ENCODE assay signal across 27 cellular contexts in the genomic region with DNA sequence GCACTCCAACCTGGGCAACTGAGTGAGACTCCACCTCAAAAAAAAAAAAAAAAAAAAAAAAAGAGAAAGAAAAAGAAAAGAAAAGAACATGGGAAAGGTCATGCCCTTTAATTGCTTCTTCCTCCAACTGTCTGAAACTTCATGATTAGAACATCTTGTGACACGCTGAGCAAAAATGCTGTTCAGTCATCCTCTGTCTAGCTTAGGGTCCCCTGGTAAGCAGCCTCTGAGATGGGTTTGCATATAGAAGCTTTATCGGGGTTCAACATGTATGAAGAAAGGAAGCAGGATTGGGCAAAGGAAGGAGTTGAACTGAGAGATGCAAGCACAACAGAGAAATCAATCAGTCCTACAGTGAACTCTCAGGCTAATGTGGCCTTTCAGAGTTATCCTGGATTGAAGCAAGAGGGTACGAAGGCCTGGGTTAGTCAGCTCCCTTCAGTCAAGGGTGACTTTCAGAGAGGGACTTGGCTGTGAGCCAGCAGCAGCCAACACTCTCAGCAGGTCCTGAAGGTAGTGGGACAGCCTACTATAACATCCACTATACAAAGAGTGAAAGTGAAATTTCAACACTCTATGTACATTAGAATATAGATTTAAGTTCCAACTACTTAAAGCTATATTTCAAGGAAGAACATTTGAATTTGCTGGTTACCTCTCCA. TPM values are rescaled to one million over a fixed set of nuclear protein-coding genes. Genes with fewer than 3 reads are reported as not detected.
A peak's percentile ranks its signal among the peaks of the same experiment; 100 is the strongest.
DNase-seq lines count a peak whose midpoint lies in the region; ATAC-seq and TF ChIP-seq lines count a peak whose summit lies in the region.
"Had no signal": no experiment of that assay in that cellular context is flagged by ENCODE, and none has a peak within 500 bp of the region (broad histone marks: within the 10 kb centered on the region; RNA-seq: fewer than 3 reads in every experiment).

No MANE protein-coding gene starts in this region.

- CTCF ChIA-PET in activated CD8-positive, alpha-beta T cell treated with anti-CD3 and anti-CD28 coated beads for 36 hours (lab: Charles Lee): no interaction called here
- CTCF ChIA-PET in activated CD8-positive, alpha-beta T cell treated with anti-CD3 and anti-CD28 coated beads, Interleukin-2, amount 10 ng/mL, durations not matched to agents 7 days and 5 days (lab: Charles Lee): no interaction called here
- CTCF ChIA-PET in A673 (lab: Charles Lee): no interaction called here

- H3K4me3 Mint-ChIP-seq in activated CD8-positive, alpha-beta T cell treated with anti-CD3 and anti-CD28 coated beads for 36 hours: no peak overlapping the region
- H3K4me3 Mint-ChIP-seq in activated CD8-positive, alpha-beta T cell treated with anti-CD3 and anti-CD28 coated beads, Interleukin-2, amount 10 ng/mL, durations not matched to agents 7 days and 5 days: no peak overlapping the region
- H3K4me3 Mint-ChIP-seq: brain; nephron progenitor cell; T-helper 2 cell treated with Interferon-gamma antibody and Interleukin-4, amounts not matched to agents 5 μg/mL and 100 μg/mL, for 36 hours had no signal

- TF ChIP-seq CTCF in activated CD8-positive, alpha-beta T cell treated with anti-CD3 and anti-CD28 coated beads for 36 hours (IDR thresholded peaks at IDR 0.05): no peak
- TF ChIP-seq CTCF in thyroid gland (IDR thresholded peaks at IDR 0.05): no peak
- no peak for TF ChIP-seq CTCF in A673 (conservative IDR thresholded peaks at IDR 0.05; ENCODE audit: low read depth, low read length)

- H3K4me1 ChIP-seq in right cardiac atrium (ENCODE audit: control insufficient read depth, insufficient read depth, low read length): peaks cover 2% of the 10 kb centered on the region
- H3K4me1 ChIP-seq in thyroid gland: no peaks in the 10 kb centered on the region
- no peaks in the 10 kb centered on the region for H3K4me1 ChIP-seq in A673 (ENCODE audit: insufficient read depth, low read length, poor library complexity, severe bottlenecking)

- peak; percentile 4 for DNase-seq in activated CD8-positive, alpha-beta T cell treated with anti-CD3 and anti-CD28 coated beads for 36 hours
- no peak for DNase-seq in activated CD8-positive, alpha-beta T cell treated with anti-CD3 and anti-CD28 coated beads, Interleukin-2, amount 10 ng/mL, durations not matched to agents 7 days and 5 days
- DNase-seq in OCI-M1 (lab: John Stamatoyannopoulos, UW): peak; percentile 3
- peak; percentile 22 to 66 (median 62) for DNase-seq in right cardiac atrium
- peak; percentile 59 to 62 for DNase-seq in thyroid gland
- no peak for DNase-seq in A673 (ENCODE audit: low spot score)
- DNase-seq: activated CD4-positive, alpha-beta T cell treated with anti-CD3 and anti-CD28 coated beads for 4 hours; activated naive CD4-positive, alpha-beta T cell; activated T-cell treated with anti-CD3 and anti-CD28 coated beads, Interleukin-2, amount 50 U/mL, for 48 hours; C1 segment of cervical spinal cord; COR-L47; DMS79 treated with DMSO at 0.1 percent for 48 hours; dorsolateral prefrontal cortex; GF-D8; HCEC 1CT; islet precursor cell; mammary epithelial cell; NCI-H1436 treated with DMSO at 0.1 percent for 48 hours; NCI-H2171; NCI-H526; nephron progenitor cell; stimulated activated CD4-positive, alpha-beta T cell treated with anti-CD3 and anti-CD28 coated beads, Interleukin-2, amount 100 ng/mL, for 48 hours; trophoblast cell had no signal

- H3K4me3 ChIP-seq in right cardiac atrium (ENCODE audit: low read length) (no peak overlapping the region), thyroid gland (replicated peaks in 1 of 3) (no peak overlapping the region), A673 (ENCODE audit: low read depth, low read length, poor library complexity, severe bottlenecking) (no peak overlapping the region)
- H3K4me3 ChIP-seq: dorsolateral prefrontal cortex had no signal

- no peaks in the 10 kb centered on the region for H3K36me3 Mint-ChIP-seq in activated CD8-positive, alpha-beta T cell treated with anti-CD3 and anti-CD28 coated beads for 36 hours (ENCODE audit: low read depth)
- H3K36me3 Mint-ChIP-seq in activated CD8-positive, alpha-beta T cell treated with anti-CD3 and anti-CD28 coated beads, Interleukin-2, amount 10 ng/mL, durations not matched to agents 7 days and 5 days (ENCODE audit: low read depth): no peaks in the 10 kb centered on the region
- H3K36me3 Mint-ChIP-seq: brain had no signal

- H3K27me3 ChIP-seq in right cardiac atrium (ENCODE audit: control insufficient read depth, insufficient read depth) (no peaks in the 10 kb centered on the region), thyroid gland (no peaks in the 10 kb centered on the region), A673 (replicated peaks; ENCODE audit: insufficient read depth, low read depth, low read length, poor library complexity) (peaks cover 3% of the 10 kb centered on the region)

- H3K36me3 ChIP-seq in thyroid gland: no peaks in the 10 kb centered on the region
- no peaks in the 10 kb centered on the region for H3K36me3 ChIP-seq in A673 (ENCODE audit: insufficient read depth, low read length, poor library complexity, severe bottlenecking)

- no peaks in the 10 kb centered on the region for H3K9me3 Mint-ChIP-seq in activated CD8-positive, alpha-beta T cell treated with anti-CD3 and anti-CD28 coated beads for 36 hours
- no peaks in the 10 kb centered on the region for H3K9me3 Mint-ChIP-seq in activated CD8-positive, alpha-beta T cell treated with anti-CD3 and anti-CD28 coated beads, Interleukin-2, amount 10 ng/mL, durations not matched to agents 7 days and 5 days (ENCODE audit: insufficient read depth)

- 83% methylated on average over 3 of the region's 3 CpGs for WGBS in right cardiac atrium
- 71 to 81% methylated on average over 3 of the region's 3 CpGs for whole genome bisulfite sequencing in thyroid gland, 2 donors

- TF ChIP-seq POLR2A in thyroid gland (IDR thresholded peaks at IDR 0.05): no peak

- H3K9me3 ChIP-seq in right cardiac atrium (ENCODE audit: control insufficient read depth, low read length) (no peaks in the 10 kb centered on the region), thyroid gland (no peaks in the 10 kb centered on the region), A673 (ENCODE audit: low read depth, low read length, poor library complexity, severe bottlenecking) (no peaks in the 10 kb centered on the region)

- POLR2A ChIA-PET in activated CD8-positive, alpha-beta T cell treated with anti-CD3 and anti-CD28 coated beads for 36 hours (lab: Charles Lee): no interaction called here
- POLR2A ChIA-PET in activated CD8-positive, alpha-beta T cell treated with anti-CD3 and anti-CD28 coated beads, Interleukin-2, amount 10 ng/mL, durations not matched to agents 7 days and 5 days (lab: Charles Lee): no interaction called here
- POLR2A ChIA-PET in A673 (lab: Charles Lee; ENCODE audit: low non-redundant PET): no interaction called here

- intact Hi-C loops in activated CD8-positive, alpha-beta T cell treated with anti-CD3 and anti-CD28 coated beads for 36 hours (cut with micrococcal nuclease): no loop called here
- intact Hi-C loops in right cardiac atrium (cut with DNase I) (no loop called here), thyroid gland (cut with DNase I) (no loop called here), A673 (cut with micrococcal nuclease; ENCODE audit: unreplicated experiment) (no loop called here)

- no peaks in the 10 kb centered on the region for H3K4me1 Mint-ChIP-seq in activated CD8-positive, alpha-beta T cell treated with anti-CD3 and anti-CD28 coated beads for 36 hours (ENCODE audit: low read depth)
- H3K4me1 Mint-ChIP-seq in activated CD8-positive, alpha-beta T cell treated with anti-CD3 and anti-CD28 coated beads, Interleukin-2, amount 10 ng/mL, durations not matched to agents 7 days and 5 days (ENCODE audit: low read depth): no peaks in the 10 kb centered on the region
- H3K4me1 Mint-ChIP-seq: nephron progenitor cell had no signal

- peaks cover 5% of the 10 kb centered on the region for H3K27me3 Mint-ChIP-seq in activated CD8-positive, alpha-beta T cell treated with anti-CD3 and anti-CD28 coated beads for 36 hours
- H3K27me3 Mint-ChIP-seq in activated CD8-positive, alpha-beta T cell treated with anti-CD3 and anti-CD28 coated beads, Interleukin-2, amount 10 ng/mL, durations not matched to agents 7 days and 5 days (ENCODE audit: low read depth): no peaks in the 10 kb centered on the region

- no TSS peak for BruUV-seq in A673 (replicated peaks; lab: Mats Ljungman, UMichigan)

- H3K27ac ChIP-seq in right cardiac atrium (ENCODE audit: low read length) (peak overlapping the region; percentile 36), thyroid gland (no peak overlapping the region), A673 (ENCODE audit: low read depth, low read length, poor library complexity, severe bottlenecking) (no peak overlapping the region)
- H3K27ac ChIP-seq: dorsolateral prefrontal cortex had no signal

- no peak overlapping the region for H3K27ac Mint-ChIP-seq in activated CD8-positive, alpha-beta T cell treated with anti-CD3 and anti-CD28 coated beads for 36 hours
- H3K27ac Mint-ChIP-seq in activated CD8-positive, alpha-beta T cell treated with anti-CD3 and anti-CD28 coated beads, Interleukin-2, amount 10 ng/mL, durations not matched to agents 7 days and 5 days: no peak overlapping the region
- H3K27ac Mint-ChIP-seq: brain; nephron progenitor cell; T-helper 2 cell treated with Interferon-gamma antibody and Interleukin-4, amounts not matched to agents 5 μg/mL and 100 μg/mL, for 36 hours had no signal

- ATAC-seq in activated CD8-positive, alpha-beta T cell treated with anti-CD3 and anti-CD28 coated beads for 36 hours: no peak
- no peak for ATAC-seq in activated CD8-positive, alpha-beta T cell treated with anti-CD3 and anti-CD28 coated beads, Interleukin-2, amount 10 ng/mL, durations not matched to agents 7 days and 5 days
- peak; percentile 31 to 47 for ATAC-seq in right cardiac atrium
- ATAC-seq in HG02798 (IDR thresholded peaks at IDR 0.05; ENCODE audit: poor library complexity, unreplicated experiment): no peak

RNA-seq across cellular contexts. Expression of a gene that starts 11.4 kb away (rescaled TPM):
- not detected for total RNA-seq in activated CD8-positive, alpha-beta T cell treated with anti-CD3 and anti-CD28 coated beads for 36 hours
- not detected for total RNA-seq in activated CD8-positive, alpha-beta T cell treated with anti-CD3 and anti-CD28 coated beads, Interleukin-2, amount 10 ng/mL, durations not matched to agents 7 days and 5 days
- total RNA-seq in right cardiac atrium (10 to 100 TPM; 71.7 to 93.6 (median 84.3) TPM), thyroid gland (1 to 10 TPM; 1.2 to 9.5 (median 3.4) TPM), A673 (2021) (not detected in 2 replicates)
- polyA plus RNA-seq in right cardiac atrium: 59.7 TPM
- total RNA-seq: osteocyte had no signal

Comparison
In these comparisons a context has a peak if more than half of its experiments do, and no peak if none do; other contexts are left out.
1. DNase-seq: peak in activated CD8-positive, alpha-beta T cell treated with anti-CD3 and anti-CD28 coated beads for 36 hours (single experiment), OCI-M1 (single experiment), right cardiac atrium (3 of 3) and thyroid gland (2 of 2); none in activated CD8-positive, alpha-beta T cell treated with anti-CD3 and anti-CD28 coated beads, Interleukin-2, amount 10 ng/mL, durations not matched to agents 7 days and 5 days (single experiment) and A673 (single experiment).
2. ATAC-seq: peak in right cardiac atrium (2 of 2); none in activated CD8-positive, alpha-beta T cell treated with anti-CD3 and anti-CD28 coated beads for 36 hours (single experiment), activated CD8-positive, alpha-beta T cell treated with anti-CD3 and anti-CD28 coated beads, Interleukin-2, amount 10 ng/mL, durations not matched to agents 7 days and 5 days (single experiment) and HG02798 (single experiment).
3. RNA of a gene that starts 11.4 kb away (total RNA-seq): 71.7 to 93.6 TPM in right cardiac atrium; 1.2 to 9.5 TPM in thyroid gland, not detected in A673, not detected in activated CD8-positive, alpha-beta T cell treated with anti-CD3 and anti-CD28 coated beads for 36 hours and not detected in activated CD8-positive, alpha-beta T cell treated with anti-CD3 and anti-CD28 coated beads, Interleukin-2, amount 10 ng/mL, durations not matched to agents 7 days and 5 days; every median in the first group is over 4 times any median in the second.